In the genomic region with DNA sequence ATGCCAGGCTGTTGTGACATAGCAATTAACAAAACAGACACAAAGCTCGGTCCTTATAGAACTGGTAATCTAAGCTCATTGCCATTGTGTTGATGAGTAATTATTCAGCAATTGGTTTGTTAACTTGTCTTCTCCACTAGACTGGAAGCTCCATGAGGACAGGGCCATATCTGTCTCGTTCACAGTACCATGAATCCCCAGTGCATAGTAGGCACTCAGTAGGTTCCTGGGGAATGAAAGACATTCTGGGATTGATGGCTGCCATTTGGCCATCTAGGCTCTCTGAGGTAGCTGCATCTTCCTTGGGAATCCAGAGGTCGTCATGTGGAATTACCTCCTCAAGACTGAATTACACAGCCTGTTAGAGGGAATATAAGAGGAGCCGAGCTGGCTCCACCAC, we compare ENCODE assay signal across 25 cellular contexts.
DNase-seq lines count a peak whose midpoint lies in the region; ATAC-seq and TF ChIP-seq lines count a peak whose summit lies in the region.
"Had no signal": no experiment of that assay in that cellular context is flagged by ENCODE, and none has a peak within 500 bp of the region (broad histone marks: within the 10 kb centered on the region; RNA-seq: fewer than 3 reads in every experiment).

No MANE protein-coding gene starts in this region.

- peak overlapping the region; percentile 26 for H3K27ac Mint-ChIP-seq in stimulated activated naive CD8-positive, alpha-beta T cell treated with anti-CD3 and anti-CD28 coated beads, Interleukin-15, Interleukin-2, amounts not matched to agents 100 ng/mL and 50 ng/mL, for 24 hours
- H3K27ac Mint-ChIP-seq in activated T-helper 1 cell treated with anti-CD3 and anti-CD28 coated beads, Interleukin-12 subunit alpha, Interleukin-12 subunit beta, Interleukin-2, Interleukin-4 antibody, amounts not matched to agents 30 ng/mL and 10 ng/mL and 1 ng/mL, durations not matched to agents 14 hours and 24 hours and 36 hours: peak overlapping the region; percentile 44
- H3K27ac Mint-ChIP-seq in naive B cell: peak overlapping the region in 4 of 6 donors; percentile 5 to 85 (median 58)

- intact Hi-C loops in activated T-helper 1 cell treated with anti-CD3 and anti-CD28 coated beads, Interleukin-12 subunit alpha, Interleukin-12 subunit beta, Interleukin-2, Interleukin-4 antibody, amounts not matched to agents 30 ng/mL and 10 ng/mL and 1 ng/mL, durations not matched to agents 14 hours and 24 hours and 36 hours (cut with micrococcal nuclease): no loop called here
- intact Hi-C loops in cardiac septum (cut with DNase I) (no loop called here), vagina (cut with DNase I) (no loop called here)

- no peaks in the 10 kb centered on the region for H3K9me3 Mint-ChIP-seq in stimulated activated naive CD8-positive, alpha-beta T cell treated with anti-CD3 and anti-CD28 coated beads, Interleukin-15, Interleukin-2, amounts not matched to agents 100 ng/mL and 50 ng/mL, for 24 hours
- H3K9me3 Mint-ChIP-seq in activated T-helper 1 cell treated with anti-CD3 and anti-CD28 coated beads, Interleukin-12 subunit alpha, Interleukin-12 subunit beta, Interleukin-2, Interleukin-4 antibody, amounts not matched to agents 30 ng/mL and 10 ng/mL and 1 ng/mL, durations not matched to agents 14 hours and 24 hours and 36 hours: peaks cover 6% of the 10 kb centered on the region
- H3K9me3 Mint-ChIP-seq in naive B cell: no peaks in the 10 kb centered on the region
- H3K9me3 Mint-ChIP-seq: CD8-positive, alpha-beta memory T cell had no signal

- H3K27me3 Mint-ChIP-seq in stimulated activated naive CD8-positive, alpha-beta T cell treated with anti-CD3 and anti-CD28 coated beads, Interleukin-15, Interleukin-2, amounts not matched to agents 100 ng/mL and 50 ng/mL, for 24 hours: no peaks in the 10 kb centered on the region
- H3K27me3 Mint-ChIP-seq in activated T-helper 1 cell treated with anti-CD3 and anti-CD28 coated beads, Interleukin-12 subunit alpha, Interleukin-12 subunit beta, Interleukin-2, Interleukin-4 antibody, amounts not matched to agents 30 ng/mL and 10 ng/mL and 1 ng/mL, durations not matched to agents 14 hours and 24 hours and 36 hours (ENCODE audit: insufficient read depth): no peaks in the 10 kb centered on the region
- no peaks in the 10 kb centered on the region for H3K27me3 Mint-ChIP-seq in naive B cell
- H3K27me3 Mint-ChIP-seq: CD8-positive, alpha-beta memory T cell had no signal

- H3K36me3 Mint-ChIP-seq in stimulated activated naive CD8-positive, alpha-beta T cell treated with anti-CD3 and anti-CD28 coated beads, Interleukin-15, Interleukin-2, amounts not matched to agents 100 ng/mL and 50 ng/mL, for 24 hours (ENCODE audit: low read depth): peaks cover 8% of the 10 kb centered on the region
- H3K36me3 Mint-ChIP-seq in activated T-helper 1 cell treated with anti-CD3 and anti-CD28 coated beads, Interleukin-12 subunit alpha, Interleukin-12 subunit beta, Interleukin-2, Interleukin-4 antibody, amounts not matched to agents 30 ng/mL and 10 ng/mL and 1 ng/mL, durations not matched to agents 14 hours and 24 hours and 36 hours (ENCODE audit: low read depth): peaks cover 31% of the 10 kb centered on the region
- H3K36me3 Mint-ChIP-seq in naive B cell: peaks cover 4 to 8% of the 10 kb centered on the region in 2 donors

- ATAC-seq in stimulated activated naive CD8-positive, alpha-beta T cell treated with anti-CD3 and anti-CD28 coated beads, Interleukin-15, Interleukin-2, amounts not matched to agents 100 U/mL and 50 U/mL, for 24 hours: no peak
- no peak for ATAC-seq in naive B cell (ENCODE audit: low read depth in 2 of 2)
- ATAC-seq: Panc1 had no signal

- no peak overlapping the region for H3K4me3 Mint-ChIP-seq in stimulated activated naive CD8-positive, alpha-beta T cell treated with anti-CD3 and anti-CD28 coated beads, Interleukin-15, Interleukin-2, amounts not matched to agents 100 ng/mL and 50 ng/mL, for 24 hours
- H3K4me3 Mint-ChIP-seq in activated T-helper 1 cell treated with anti-CD3 and anti-CD28 coated beads, Interleukin-12 subunit alpha, Interleukin-12 subunit beta, Interleukin-2, Interleukin-4 antibody, amounts not matched to agents 30 ng/mL and 10 ng/mL and 1 ng/mL, durations not matched to agents 14 hours and 24 hours and 36 hours: no peak overlapping the region
- peak overlapping the region in 1 of 8 donors; percentile 54 for H3K4me3 Mint-ChIP-seq in naive B cell
- H3K4me3 Mint-ChIP-seq: CD8-positive, alpha-beta memory T cell had no signal

- no peak for DNase-seq in stimulated activated naive CD8-positive, alpha-beta T cell treated with anti-CD3 and anti-CD28 coated beads, Interleukin-15, Interleukin-2, amounts not matched to agents 100 U/mL and 50 U/mL, for 24 hours
- DNase-seq in activated T-helper 1 cell treated with anti-CD3 and anti-CD28 coated beads, Interleukin-12 subunit alpha, Interleukin-12 subunit beta, Interleukin-2, Interleukin-4 antibody, amounts not matched to agents 30 ng/mL and 10 ng/mL and 1 ng/mL, durations not matched to agents 14 hours and 24 hours and 36 hours (ENCODE audit: low spot score): no peak
- DNase-seq in naive B cell: no peak
- no peak for DNase-seq in cardiac septum (ENCODE audit: low spot score)
- DNase-seq in foreskin melanocyte: no peak
- DNase-seq in vagina (ENCODE audit: extremely low spot score in 2 of 2): no peak
- DNase-seq: CD8-positive, alpha-beta memory T cell; DMS 273 treated with DMSO at 0.1 percent for 48 hours; DMS79; GF-D8; H7; Karpas-422; NCI-H1092; NCI-H1417 treated with DMSO at 0.1 percent for 48 hours; NCI-H187; NCI-H2081 treated with DMSO at 0.1 percent for 48 hours; NCI-H2171; NCI-H226; NCI-H510A; NCI-H69; SHP77 treated with DMSO at 0.1 percent for 48 hours had no signal

- no peaks in the 10 kb centered on the region for H3K36me3 ChIP-seq in vagina

- TF ChIP-seq POLR2A in vagina (IDR thresholded peaks at IDR 0.05): no peak

- no peak for TF ChIP-seq CTCF in vagina (IDR thresholded peaks at IDR 0.05)

- H3K4me3 ChIP-seq in vagina: no peak overlapping the region

- no peaks in the 10 kb centered on the region for H3K27me3 ChIP-seq in vagina

- peaks cover 45% of the 10 kb centered on the region for H3K4me1 Mint-ChIP-seq in stimulated activated naive CD8-positive, alpha-beta T cell treated with anti-CD3 and anti-CD28 coated beads, Interleukin-15, Interleukin-2, amounts not matched to agents 100 ng/mL and 50 ng/mL, for 24 hours (ENCODE audit: low read depth)
- peaks cover 60% of the 10 kb centered on the region for H3K4me1 Mint-ChIP-seq in activated T-helper 1 cell treated with anti-CD3 and anti-CD28 coated beads, Interleukin-12 subunit alpha, Interleukin-12 subunit beta, Interleukin-2, Interleukin-4 antibody, amounts not matched to agents 30 ng/mL and 10 ng/mL and 1 ng/mL, durations not matched to agents 14 hours and 24 hours and 36 hours (ENCODE audit: low read depth)
- H3K4me1 Mint-ChIP-seq in naive B cell: peaks cover 28 to 68% (median 37%) of the 10 kb centered on the region in 3 donors

- H3K4me1 ChIP-seq in vagina: peaks cover 6% of the 10 kb centered on the region

- no peak overlapping the region for H3K27ac ChIP-seq in vagina
- H3K27ac ChIP-seq: C4-2B, RWPE1 had no signal

- no peaks in the 10 kb centered on the region for H3K9me3 ChIP-seq in vagina
